8 cellular contexts compared by ENCODE assay signal in the genomic region with DNA sequence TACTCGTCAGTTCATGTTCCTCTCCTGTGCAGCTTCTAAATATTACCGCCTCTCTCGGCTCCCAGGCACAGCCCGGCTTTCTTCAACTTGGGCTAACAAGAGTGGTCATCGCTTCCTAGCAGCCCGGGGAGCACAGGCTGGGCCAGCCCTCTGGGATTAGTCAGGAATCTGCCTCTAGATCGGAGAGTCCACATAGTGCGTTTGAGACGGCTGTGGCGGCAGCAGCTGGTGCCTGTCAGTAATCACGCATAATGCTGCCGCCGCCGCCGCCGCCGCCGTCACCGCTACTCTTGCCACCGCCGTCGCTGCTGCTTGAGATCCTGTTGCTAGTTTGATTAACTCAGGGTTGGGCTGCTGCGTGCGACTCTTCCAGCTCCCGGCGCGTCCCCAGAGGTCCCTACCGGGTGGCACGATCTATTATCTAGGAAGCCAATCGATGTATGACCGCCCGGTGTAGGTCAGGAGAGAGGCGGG. TPM values are rescaled to one million over a fixed set of nuclear protein-coding genes. Genes with fewer than 3 reads are reported as not detected.
DNase-seq lines count a peak whose midpoint lies in the region; ATAC-seq and TF ChIP-seq lines count a peak whose summit lies in the region.

A gene (minus strand): TSS at position 230 of the 474 bp plus-strand sequence. CDS start 233 bp downstream, outside the sequence.

- H3K4me3 ChIP-seq in HUES48 (ENCODE audit: low read depth, low read length) = peak within 1 kb of the TSS; percentile 42
- no peak within 1 kb of the TSS for H3K4me3 ChIP-seq in fibroblast of the aortic adventitia (ENCODE audit: low read depth, low read length)
- no peak within 1 kb of the TSS for H3K4me3 ChIP-seq in osteoblast (ENCODE audit: insufficient read depth, low read length)

- no peak within 1 kb of the TSS for H3K4me2 ChIP-seq in osteoblast (ENCODE audit: insufficient read depth, low read length)

- no peak within 1 kb of the TSS for H3K9ac ChIP-seq in HUES48 (ENCODE audit: low read depth, low read length)

- H3K36me3 ChIP-seq in HUES48 (ENCODE audit: control insufficient read depth, insufficient read depth, low read length) (no peaks in the 10 kb centered on the region), osteoblast (ENCODE audit: insufficient read depth, low read length) (no peaks in the 10 kb centered on the region)

- peaks cover 92% of the 10 kb centered on the region for H3K27me3 ChIP-seq in HUES48 (ENCODE audit: control insufficient read depth, insufficient read depth, low read length)
- H3K27me3 ChIP-seq in osteoblast (ENCODE audit: insufficient read depth, low read length) = peaks cover 28% of the 10 kb centered on the region

- peaks cover 22% of the 10 kb centered on the region for H3K4me1 ChIP-seq in HUES48 (ENCODE audit: control insufficient read depth, insufficient read depth, low read length)
- no peaks in the 10 kb centered on the region for H3K4me1 ChIP-seq in osteoblast (ENCODE audit: insufficient read depth, low read length)

- no peaks in the 10 kb centered on the region for H4K20me1 ChIP-seq in osteoblast (ENCODE audit: insufficient read depth, low read length)

- no peaks in the 10 kb centered on the region for H3K79me2 ChIP-seq in osteoblast (ENCODE audit: insufficient read depth, low read length)

- no peak within 1 kb of the TSS for H2AFZ ChIP-seq in osteoblast (ENCODE audit: low read length)

- no peaks in the 10 kb centered on the region for H3K9me3 ChIP-seq in HUES48 (ENCODE audit: control insufficient read depth, insufficient read depth, low read length)
- no peaks in the 10 kb centered on the region for H3K9me3 ChIP-seq in osteoblast (ENCODE audit: low read depth, low read length)

- no peak for TF ChIP-seq CTCF in fibroblast of the aortic adventitia (IDR thresholded peaks at IDR 0.05; ENCODE audit: insufficient read depth, low read length)
- TF ChIP-seq CTCF in osteoblast (IDR thresholded peaks at IDR 0.05; ENCODE audit: extremely low read depth, low read depth, low read length) = no peak

- DNase-seq in SK-N-DZ (ENCODE audit: low spot score) (peak; percentile 45), fibroblast of the aortic adventitia (ENCODE audit: low read depth) (peak; percentile 7), osteoblast (ENCODE audit: insufficient read length, low spot score, missing footprints) (peak; percentile 9), SHP77 (lab: John Stamatoyannopoulos, UW) (no peak), cerebellar cortex (ENCODE audit: low spot score) (no peak)

- no peak for ATAC-seq in GM21723 (IDR thresholded peaks at IDR 0.05; ENCODE audit: unreplicated experiment)
- ATAC-seq in esophagus mucosa = no peak

- H3K27ac ChIP-seq in HUES48 (ENCODE audit: low read depth, low read length) (no peak within 1 kb of the TSS), osteoblast (ENCODE audit: low read depth, low read length) (no peak within 1 kb of the TSS)

RNA-seq across cellular contexts. Expression of the gene that starts here (rescaled TPM):
- polyA plus RNA-seq in SK-N-DZ (2014; cell fraction: cytosol; rRNA removed) = not detected in 2 replicates
- not detected in 2 replicates for polyA plus RNA-seq in SK-N-DZ (2014; cell fraction: nucleus; rRNA removed)
- not detected in 2 replicates for total RNA-seq in fibroblast of the aortic adventitia (ENCODE audit: low replicate concordance)
- total RNA-seq in osteoblast = not detected in 2 replicates
- total RNA-seq in esophagus mucosa = 0.24 TPM

Comparison
In these comparisons a context has a peak if more than half of its experiments do, and no peak if none do; other contexts are left out.
1. Peak in DNase-seq in fibroblast of the aortic adventitia; RNA of the gene not detected or under 1 TPM.
2. Peak in DNase-seq in osteoblast; RNA of the gene not detected or under 1 TPM.